ENCODE assay signal across 2 cellular contexts in the genomic region with DNA sequence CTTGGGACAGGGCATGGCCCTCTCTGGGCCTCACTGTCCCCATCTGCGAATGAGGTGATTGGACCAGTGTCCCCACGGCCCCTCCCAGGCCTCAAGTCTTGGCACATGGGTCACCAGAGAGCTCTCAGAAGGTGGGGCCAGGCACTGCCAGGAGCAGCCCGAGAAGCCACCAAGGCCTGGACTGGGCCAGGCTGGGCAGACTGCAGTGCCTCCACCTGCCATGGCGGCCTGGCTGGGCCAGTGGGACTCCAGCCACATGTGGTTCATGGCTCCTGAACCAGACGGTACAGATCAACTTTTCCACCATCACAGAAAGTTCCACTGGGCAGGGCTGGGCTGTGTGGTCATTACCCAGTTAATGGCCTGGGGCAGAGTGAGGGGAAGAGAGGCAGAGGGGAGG.
TF ChIP-seq lines count a peak whose summit lies in the region.

No MANE protein-coding gene starts in this region.

TF ChIP-seq in IMR-90, 13 proteins besides CTCF, POLR2A, EP300 and RAD21:
- no peak for TF ChIP-seq RFX5 (IDR thresholded peaks at IDR 0.05; ENCODE audit: low read depth, low read length)

TF ChIP-seq in HepG2, 621 proteins besides CTCF, POLR2A, EP300 and RAD21:
- TF ChIP-seq KLF13 (CRISPR knock-in tag; IDR thresholded peaks at IDR 0.05) (no peak), ZNF230 (CRISPR knock-in tag; IDR thresholded peaks at IDR 0.05) (no peak), ZNF543 (CRISPR knock-in tag; IDR thresholded peaks at IDR 0.05) (no peak), CAMTA2 (CRISPR knock-in tag; IDR thresholded peaks at IDR 0.05; ENCODE audit: borderline replicate concordance) (0 out of 2 replicates have a peak, but pooled peaks have one; percentile 57), ZNF160 (CRISPR knock-in tag; IDR thresholded peaks at IDR 0.05) (no peak), HNRNPLL (IDR thresholded peaks at IDR 0.05; ENCODE audit: low read depth, low read length, poor library complexity, severe bottlenecking) (peak; percentile 14), ZNF333 (CRISPR knock-in tag; IDR thresholded peaks at IDR 0.05; ENCODE audit: borderline replicate concordance) (0 out of 2 replicates have a peak, but pooled peaks have one; percentile 52), ZSCAN12 (CRISPR knock-in tag; IDR thresholded peaks at IDR 0.05) (no peak), CBX5 (CRISPR knock-in tag; IDR thresholded peaks at IDR 0.05; ENCODE audit: borderline replicate concordance) (no peak), ZNF790 (CRISPR knock-in tag; IDR thresholded peaks at IDR 0.05; ENCODE audit: borderline replicate concordance) (no peak), PAWR (CRISPR knock-in tag; IDR thresholded peaks at IDR 0.05; ENCODE audit: borderline replicate concordance) (no peak), SCMH1 (CRISPR knock-in tag; IDR thresholded peaks at IDR 0.05; ENCODE audit: borderline replicate concordance) (no peak), MED8 (CRISPR knock-in tag; IDR thresholded peaks at IDR 0.05; ENCODE audit: insufficient replicate concordance) (peak; percentile 73), RBM22 (optimal IDR thresholded peaks at IDR 0.05; ENCODE audit: low read length) (no peak), NFE2L2 (IDR thresholded peaks at IDR 0.05; ENCODE audit: low read length) (no peak), ZNF776 (CRISPR knock-in tag; IDR thresholded peaks at IDR 0.05) (no peak), HDAC2 (CRISPR knock-in tag; IDR thresholded peaks at IDR 0.05) (no peak), ZNF577 (CRISPR knock-in tag; IDR thresholded peaks at IDR 0.05; ENCODE audit: borderline replicate concordance, low read depth) (no peak), ARHGAP35 (CRISPR knock-in tag; IDR thresholded peaks at IDR 0.05; ENCODE audit: borderline replicate concordance) (no peak), MED1 (CRISPR knock-in tag; IDR thresholded peaks at IDR 0.05) (no peak), ZNF317 (CRISPR knock-in tag; IDR thresholded peaks at IDR 0.05) (no peak)
- TF ChIP-seq, protein P1, sequence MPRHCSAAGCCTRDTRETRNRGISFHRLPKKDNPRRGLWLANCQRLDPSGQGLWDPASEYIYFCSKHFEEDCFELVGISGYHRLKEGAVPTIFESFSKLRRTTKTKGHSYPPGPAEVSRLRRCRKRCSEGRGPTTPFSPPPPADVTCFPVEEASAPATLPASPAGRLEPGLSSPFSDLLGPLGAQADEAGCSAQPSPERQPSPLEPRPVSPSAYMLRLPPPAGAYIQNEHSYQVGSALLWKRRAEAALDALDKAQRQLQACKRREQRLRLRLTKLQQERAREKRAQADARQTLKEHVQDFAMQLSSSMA (CRISPR knock-in tag; IDR thresholded peaks at IDR 0.05): no peak
- TF ChIP-seq, protein P2, sequence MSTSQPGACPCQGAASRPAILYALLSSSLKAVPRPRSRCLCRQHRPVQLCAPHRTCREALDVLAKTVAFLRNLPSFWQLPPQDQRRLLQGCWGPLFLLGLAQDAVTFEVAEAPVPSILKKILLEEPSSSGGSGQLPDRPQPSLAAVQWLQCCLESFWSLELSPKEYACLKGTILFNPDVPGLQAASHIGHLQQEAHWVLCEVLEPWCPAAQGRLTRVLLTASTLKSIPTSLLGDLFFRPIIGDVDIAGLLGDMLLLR (CRISPR knock-in tag; IDR thresholded peaks at IDR 0.05): 0 out of 2 replicates have a peak, but pooled peaks have one; percentile 34
- TF ChIP-seq, protein P3, sequence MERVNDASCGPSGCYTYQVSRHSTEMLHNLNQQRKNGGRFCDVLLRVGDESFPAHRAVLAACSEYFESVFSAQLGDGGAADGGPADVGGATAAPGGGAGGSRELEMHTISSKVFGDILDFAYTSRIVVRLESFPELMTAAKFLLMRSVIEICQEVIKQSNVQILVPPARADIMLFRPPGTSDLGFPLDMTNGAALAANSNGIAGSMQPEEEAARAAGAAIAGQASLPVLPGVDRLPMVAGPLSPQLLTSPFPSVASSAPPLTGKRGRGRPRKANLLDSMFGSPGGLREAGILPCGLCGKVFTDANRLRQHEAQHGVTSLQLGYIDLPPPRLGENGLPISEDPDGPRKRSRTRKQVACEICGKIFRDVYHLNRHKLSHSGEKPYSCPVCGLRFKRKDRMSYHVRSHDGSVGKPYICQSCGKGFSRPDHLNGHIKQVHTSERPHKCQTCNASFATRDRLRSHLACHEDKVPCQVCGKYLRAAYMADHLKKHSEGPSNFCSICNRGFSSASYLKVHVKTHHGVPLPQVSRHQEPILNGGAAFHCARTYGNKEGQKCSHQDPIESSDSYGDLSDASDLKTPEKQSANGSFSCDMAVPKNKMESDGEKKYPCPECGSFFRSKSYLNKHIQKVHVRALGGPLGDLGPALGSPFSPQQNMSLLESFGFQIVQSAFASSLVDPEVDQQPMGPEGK (CRISPR knock-in tag; IDR thresholded peaks at IDR 0.05): no peak
- TF ChIP-seq, protein P4, sequence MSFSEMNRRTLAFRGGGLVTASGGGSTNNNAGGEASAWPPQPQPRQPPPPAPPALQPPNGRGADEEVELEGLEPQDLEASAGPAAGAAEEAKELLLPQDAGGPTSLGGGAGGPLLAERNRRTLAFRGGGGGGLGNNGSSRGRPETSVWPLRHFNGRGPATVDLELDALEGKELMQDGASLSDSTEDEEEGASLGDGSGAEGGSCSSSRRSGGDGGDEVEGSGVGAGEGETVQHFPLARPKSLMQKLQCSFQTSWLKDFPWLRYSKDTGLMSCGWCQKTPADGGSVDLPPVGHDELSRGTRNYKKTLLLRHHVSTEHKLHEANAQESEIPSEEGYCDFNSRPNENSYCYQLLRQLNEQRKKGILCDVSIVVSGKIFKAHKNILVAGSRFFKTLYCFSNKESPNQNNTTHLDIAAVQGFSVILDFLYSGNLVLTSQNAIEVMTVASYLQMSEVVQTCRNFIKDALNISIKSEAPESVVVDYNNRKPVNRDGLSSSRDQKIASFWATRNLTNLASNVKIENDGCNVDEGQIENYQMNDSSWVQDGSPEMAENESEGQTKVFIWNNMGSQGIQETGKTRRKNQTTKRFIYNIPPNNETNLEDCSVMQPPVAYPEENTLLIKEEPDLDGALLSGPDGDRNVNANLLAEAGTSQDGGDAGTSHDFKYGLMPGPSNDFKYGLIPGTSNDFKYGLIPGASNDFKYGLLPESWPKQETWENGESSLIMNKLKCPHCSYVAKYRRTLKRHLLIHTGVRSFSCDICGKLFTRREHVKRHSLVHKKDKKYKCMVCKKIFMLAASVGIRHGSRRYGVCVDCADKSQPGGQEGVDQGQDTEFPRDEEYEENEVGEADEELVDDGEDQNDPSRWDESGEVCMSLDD (CRISPR knock-in tag; IDR thresholded peaks at IDR 0.05; ENCODE audit: borderline replicate concordance): no peak
- TF ChIP-seq, protein P5, sequence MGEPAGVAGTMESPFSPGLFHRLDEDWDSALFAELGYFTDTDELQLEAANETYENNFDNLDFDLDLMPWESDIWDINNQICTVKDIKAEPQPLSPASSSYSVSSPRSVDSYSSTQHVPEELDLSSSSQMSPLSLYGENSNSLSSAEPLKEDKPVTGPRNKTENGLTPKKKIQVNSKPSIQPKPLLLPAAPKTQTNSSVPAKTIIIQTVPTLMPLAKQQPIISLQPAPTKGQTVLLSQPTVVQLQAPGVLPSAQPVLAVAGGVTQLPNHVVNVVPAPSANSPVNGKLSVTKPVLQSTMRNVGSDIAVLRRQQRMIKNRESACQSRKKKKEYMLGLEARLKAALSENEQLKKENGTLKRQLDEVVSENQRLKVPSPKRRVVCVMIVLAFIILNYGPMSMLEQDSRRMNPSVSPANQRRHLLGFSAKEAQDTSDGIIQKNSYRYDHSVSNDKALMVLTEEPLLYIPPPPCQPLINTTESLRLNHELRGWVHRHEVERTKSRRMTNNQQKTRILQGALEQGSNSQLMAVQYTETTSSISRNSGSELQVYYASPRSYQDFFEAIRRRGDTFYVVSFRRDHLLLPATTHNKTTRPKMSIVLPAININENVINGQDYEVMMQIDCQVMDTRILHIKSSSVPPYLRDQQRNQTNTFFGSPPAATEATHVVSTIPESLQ (CRISPR knock-in tag; conservative IDR thresholded peaks at IDR 0.05): no peak
- TF ChIP-seq, protein P6, sequence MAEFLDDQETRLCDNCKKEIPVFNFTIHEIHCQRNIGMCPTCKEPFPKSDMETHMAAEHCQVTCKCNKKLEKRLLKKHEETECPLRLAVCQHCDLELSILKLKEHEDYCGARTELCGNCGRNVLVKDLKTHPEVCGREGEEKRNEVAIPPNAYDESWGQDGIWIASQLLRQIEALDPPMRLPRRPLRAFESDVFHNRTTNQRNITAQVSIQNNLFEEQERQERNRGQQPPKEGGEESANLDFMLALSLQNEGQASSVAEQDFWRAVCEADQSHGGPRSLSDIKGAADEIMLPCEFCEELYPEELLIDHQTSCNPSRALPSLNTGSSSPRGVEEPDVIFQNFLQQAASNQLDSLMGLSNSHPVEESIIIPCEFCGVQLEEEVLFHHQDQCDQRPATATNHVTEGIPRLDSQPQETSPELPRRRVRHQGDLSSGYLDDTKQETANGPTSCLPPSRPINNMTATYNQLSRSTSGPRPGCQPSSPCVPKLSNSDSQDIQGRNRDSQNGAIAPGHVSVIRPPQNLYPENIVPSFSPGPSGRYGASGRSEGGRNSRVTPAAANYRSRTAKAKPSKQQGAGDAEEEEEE (CRISPR knock-in tag; IDR thresholded peaks at IDR 0.05; ENCODE audit: borderline replicate concordance): no peak
- TF ChIP-seq, protein P7, sequence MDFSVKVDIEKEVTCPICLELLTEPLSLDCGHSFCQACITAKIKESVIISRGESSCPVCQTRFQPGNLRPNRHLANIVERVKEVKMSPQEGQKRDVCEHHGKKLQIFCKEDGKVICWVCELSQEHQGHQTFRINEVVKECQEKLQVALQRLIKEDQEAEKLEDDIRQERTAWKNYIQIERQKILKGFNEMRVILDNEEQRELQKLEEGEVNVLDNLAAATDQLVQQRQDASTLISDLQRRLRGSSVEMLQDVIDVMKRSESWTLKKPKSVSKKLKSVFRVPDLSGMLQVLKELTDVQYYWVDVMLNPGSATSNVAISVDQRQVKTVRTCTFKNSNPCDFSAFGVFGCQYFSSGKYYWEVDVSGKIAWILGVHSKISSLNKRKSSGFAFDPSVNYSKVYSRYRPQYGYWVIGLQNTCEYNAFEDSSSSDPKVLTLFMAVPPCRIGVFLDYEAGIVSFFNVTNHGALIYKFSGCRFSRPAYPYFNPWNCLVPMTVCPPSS (IDR thresholded peaks at IDR 0.05): no peak
- TF ChIP-seq, protein P8, sequence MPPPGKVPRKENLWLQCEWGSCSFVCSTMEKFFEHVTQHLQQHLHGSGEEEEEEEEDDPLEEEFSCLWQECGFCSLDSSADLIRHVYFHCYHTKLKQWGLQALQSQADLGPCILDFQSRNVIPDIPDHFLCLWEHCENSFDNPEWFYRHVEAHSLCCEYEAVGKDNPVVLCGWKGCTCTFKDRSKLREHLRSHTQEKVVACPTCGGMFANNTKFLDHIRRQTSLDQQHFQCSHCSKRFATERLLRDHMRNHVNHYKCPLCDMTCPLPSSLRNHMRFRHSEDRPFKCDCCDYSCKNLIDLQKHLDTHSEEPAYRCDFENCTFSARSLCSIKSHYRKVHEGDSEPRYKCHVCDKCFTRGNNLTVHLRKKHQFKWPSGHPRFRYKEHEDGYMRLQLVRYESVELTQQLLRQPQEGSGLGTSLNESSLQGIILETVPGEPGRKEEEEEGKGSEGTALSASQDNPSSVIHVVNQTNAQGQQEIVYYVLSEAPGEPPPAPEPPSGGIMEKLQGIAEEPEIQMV (CRISPR knock-in tag; IDR thresholded peaks at IDR 0.05; ENCODE audit: low read depth): no peak
- TF ChIP-seq, protein P9, sequence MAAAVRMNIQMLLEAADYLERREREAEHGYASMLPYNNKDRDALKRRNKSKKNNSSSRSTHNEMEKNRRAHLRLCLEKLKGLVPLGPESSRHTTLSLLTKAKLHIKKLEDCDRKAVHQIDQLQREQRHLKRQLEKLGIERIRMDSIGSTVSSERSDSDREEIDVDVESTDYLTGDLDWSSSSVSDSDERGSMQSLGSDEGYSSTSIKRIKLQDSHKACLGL (CRISPR knock-in tag; IDR thresholded peaks at IDR 0.05): 0 out of 2 replicates have a peak, but pooled peaks have one; percentile 35
TF ChIP-seq in HepG2: peak in this region for 6.
